9 cellular contexts compared by ENCODE assay signal in genomic region chr7:151123485-151124204, GRCh38. TPM values are rescaled to one million over a fixed set of nuclear protein-coding genes. Genes with fewer than 3 reads are reported as not detected.
DNase-seq lines count a peak whose midpoint lies in the region; ATAC-seq, FAIRE-seq and TF ChIP-seq lines count a peak whose summit lies in the region.
"Had no signal": no experiment of that assay in that cellular context is flagged by ENCODE, and none has a peak within 500 bp of the region (broad histone marks: within the 10 kb centered on the region; RNA-seq: fewer than 3 reads in every experiment).

No MANE protein-coding gene starts in this region.

- H3K27me3 Mint-ChIP-seq in astrocyte (ENCODE audit: low read depth, unreplicated experiment) = no peaks in the 10 kb centered on the region

- peaks cover 73% of the 10 kb centered on the region for H4K20me1 ChIP-seq in astrocyte (ENCODE audit: insufficient read depth, low read length)

- no peak overlapping the region for H3K4me3 Mint-ChIP-seq in astrocyte (ENCODE audit: unreplicated experiment)

- H3K27ac ChIP-seq in astrocyte (ENCODE audit: low read depth, low read length) (no peak overlapping the region), small intestine (ENCODE audit: low read depth in 1 of 2, low read length in 1 of 2) (no peak overlapping the region)

- no peak overlapping the region for H3K4me2 ChIP-seq in astrocyte (ENCODE audit: low read length)

- no peak overlapping the region for H2AFZ ChIP-seq in astrocyte (ENCODE audit: low read depth, low read length)

- peak; percentile 20 for DNase-seq in NCI-H187 treated with DMSO at 0.1 percent for 48 hours (lab: John Stamatoyannopoulos, UW)
- DNase-seq in T-helper 22 cell (ENCODE audit: low read depth) = peak; percentile 54
- peak; percentile 46 for DNase-seq in astrocyte (ENCODE audit: low read depth)
- DNase-seq in hepatic stellate cell (ENCODE audit: low spot score) = peak; percentile 97
- DNase-seq in small intestine = peak; percentile 82

- peaks cover 23% of the 10 kb centered on the region for H3K36me3 Mint-ChIP-seq in astrocyte (ENCODE audit: low read depth, unreplicated experiment)

- H3K36me3 ChIP-seq in astrocyte (ENCODE audit: insufficient read depth, low read length) (peaks cover 8% of the 10 kb centered on the region), small intestine (ENCODE audit: control insufficient read depth in 2 of 2, insufficient read depth in 2 of 2, low read length in 2 of 2) (peaks cover 3 to 5% of the 10 kb centered on the region in 2 donors)

- WGBS in small intestine, 3 donors = 65 to 71% (median 69%) methylated on average over 36 to 40 of the region's 40 CpGs

- ATAC-seq in HG02840 (IDR thresholded peaks at IDR 0.05; ENCODE audit: low FRiP score, unreplicated experiment) = peak; percentile 70
- no peak for ATAC-seq in GM18870 (IDR thresholded peaks at IDR 0.05; ENCODE audit: unreplicated experiment)

- H3K4me3 ChIP-seq in GM12875 (ENCODE audit: low read depth, low read length) (no peak overlapping the region), astrocyte (ENCODE audit: insufficient read depth, low read depth, low read length) (no peak overlapping the region), small intestine (ENCODE audit: low read depth in 1 of 2, low read length in 2 of 2) (no peak overlapping the region)

- no peaks in the 10 kb centered on the region for H3K27me3 ChIP-seq in astrocyte (ENCODE audit: insufficient read depth, low read length)
- no peaks in the 10 kb centered on the region for H3K27me3 ChIP-seq in small intestine (ENCODE audit: control insufficient read depth in 2 of 2, insufficient read depth in 2 of 2, low read length in 2 of 2)

- H3K9me3 Mint-ChIP-seq in astrocyte (ENCODE audit: unreplicated experiment) = no peaks in the 10 kb centered on the region

- TF ChIP-seq CTCF in GM12875 (IDR thresholded peaks at IDR 0.05; ENCODE audit: borderline replicate concordance, insufficient read depth, low read depth, low read length) (peak; percentile 99), astrocyte (IDR thresholded peaks at IDR 0.05; ENCODE audit: insufficient read depth, low read depth, low read length) (peak; percentile 87)

- FAIRE-seq in astrocyte (lab: Jason Lieb, UNC) = peak; percentile 26
- FAIRE-seq in small intestine (lab: Jason Lieb, UNC) = no peak

- H3K4me1 ChIP-seq in astrocyte (ENCODE audit: insufficient read depth, low read length) (peaks cover 7% of the 10 kb centered on the region), small intestine (ENCODE audit: control insufficient read depth in 2 of 2, insufficient read depth in 1 of 2, low read depth in 1 of 2, low read length in 1 of 2) (no peaks in the 10 kb centered on the region)

- H3K9me3 ChIP-seq in astrocyte (ENCODE audit: insufficient read depth, low read depth, low read length) (no peaks in the 10 kb centered on the region), small intestine (ENCODE audit: control insufficient read depth, low read depth) (no peaks in the 10 kb centered on the region)

- H3K27ac Mint-ChIP-seq in astrocyte (ENCODE audit: unreplicated experiment) = no peak overlapping the region

- no peaks in the 10 kb centered on the region for H3K79me2 ChIP-seq in astrocyte (ENCODE audit: insufficient read depth, low read length)

- no peak overlapping the region for H3K9ac ChIP-seq in astrocyte (ENCODE audit: low read length)

- peaks cover 10% of the 10 kb centered on the region for H3K4me1 Mint-ChIP-seq in astrocyte (ENCODE audit: low read depth, unreplicated experiment)

RNA-seq across cellular contexts. Expression of gene AGAP3, which starts 37.4 kb away (rescaled TPM):
- 123 and 156 TPM in 2 replicates for total RNA-seq in astrocyte
- polyA plus RNA-seq in small intestine = 10 to 100 TPM; 46.5 to 57.9 (median 54.9) TPM

RNA-seq across cellular contexts. Expression of gene TMUB1, which starts 40.4 kb away (rescaled TPM):
- 42.9 and 44.9 TPM in 2 replicates for total RNA-seq in astrocyte
- polyA plus RNA-seq in small intestine = 100 to 1,000 TPM in 1 of 3 donors, 10 to 100 TPM in 2; 66.4 to 144 (median 77.4) TPM

RNA-seq across cellular contexts. Expression of gene FASTK, which starts 43.0 kb away (rescaled TPM):
- total RNA-seq in astrocyte = 56.1 and 61.6 TPM in 2 replicates
- 100 to 1,000 TPM; 114 to 248 (median 139) TPM for polyA plus RNA-seq in small intestine

RNA-seq across cellular contexts. Expression of gene GBX1, which starts 43.8 kb away (rescaled TPM):
- total RNA-seq in astrocyte = not detected in 2 replicates
- polyA plus RNA-seq in small intestine = not detected
- total RNA-seq: skeletal muscle tissue had no signal

Comparison
In these comparisons a context has a peak if more than half of its experiments do, and no peak if none do; other contexts are left out.
1. DNase-seq: peak in every context shown above with its lines; median percentile 97 in hepatic stellate cell; 82 in small intestine; 54 in T-helper 22 cell; 46 in astrocyte; 20 in NCI-H187 treated with DMSO at 0.1 percent for 48 hours.